Comparison of ENCODE assay signal across 10 cellular contexts in the genomic region with DNA sequence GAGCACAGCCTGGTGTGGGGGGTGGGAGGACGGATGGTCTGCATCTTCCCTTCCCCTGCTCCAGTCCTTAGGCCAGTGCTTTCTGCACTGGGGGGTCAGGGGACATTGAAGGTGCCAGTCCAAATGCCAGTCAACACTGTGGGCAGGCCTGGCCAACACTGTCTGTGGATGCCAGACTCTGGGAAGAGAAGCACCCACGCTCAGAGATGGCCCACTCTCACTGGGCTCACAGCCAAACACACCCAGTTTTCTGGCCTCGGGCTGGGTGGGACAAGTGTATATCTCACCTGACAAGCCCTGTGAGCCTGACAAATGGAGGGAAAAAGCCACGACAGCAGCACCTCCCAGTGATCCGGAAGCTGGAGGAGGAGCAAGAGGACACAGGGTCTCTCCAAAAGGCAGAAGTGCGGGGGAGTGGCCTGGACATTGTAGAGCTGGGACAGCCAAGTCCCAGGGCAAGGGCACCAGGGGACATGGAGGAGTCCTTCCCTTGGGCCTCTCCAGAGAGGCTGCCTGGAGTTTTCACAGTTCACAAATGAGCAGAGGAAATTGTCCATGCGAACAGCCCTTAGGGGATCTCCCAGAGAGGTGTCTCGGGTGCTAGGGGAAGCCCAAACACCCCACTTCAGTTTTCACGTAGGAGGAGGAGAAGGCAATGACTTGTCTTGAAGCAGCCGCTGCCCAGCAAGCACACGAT.
A peak's percentile ranks its signal among the peaks of the same experiment; 100 is the strongest.
DNase-seq lines count a peak whose midpoint lies in the region; ATAC-seq, FAIRE-seq and TF ChIP-seq lines count a peak whose summit lies in the region.
"Had no signal": no experiment of that assay in that cellular context is flagged by ENCODE, and none has a peak within 500 bp of the region (broad histone marks: within the 10 kb centered on the region; RNA-seq: fewer than 3 reads in every experiment).

No MANE protein-coding gene starts in this region.

- H3K4me3 Mint-ChIP-seq in endodermal cell = no peak overlapping the region

- H3K27ac ChIP-seq in endodermal cell (ENCODE audit: low read depth, low read length) = no peak overlapping the region
- H3K27ac ChIP-seq: SJSA1 had no signal

- no peak overlapping the region for H3K27ac Mint-ChIP-seq in endodermal cell

- no peaks in the 10 kb centered on the region for H3K36me3 ChIP-seq in endodermal cell (ENCODE audit: control insufficient read depth, insufficient read depth, low read length)
- H3K36me3 ChIP-seq: SJSA1 had no signal

- no peak for TF ChIP-seq CTCF in endodermal cell (conservative IDR thresholded peaks at IDR 0.05)

- DNase-seq in GM12891 (ENCODE audit: insufficient read length, low spot score) = peak; percentile 50
- peak; percentile 68 for DNase-seq in endodermal cell
- DNase-seq in SIG-M5 (lab: John Stamatoyannopoulos, UW) = no peak
- no peak for DNase-seq in SHP77 treated with DMSO at 0.1 percent for 48 hours (lab: John Stamatoyannopoulos, UW)
- no peak for DNase-seq in middle frontal gyrus (ENCODE audit: extremely low spot score, low spot score)
- DNase-seq in midbrain (lab: John Stamatoyannopoulos, UW) = no peak
- DNase-seq: activated naive CD4-positive, alpha-beta T cell had no signal

- no peaks in the 10 kb centered on the region for H3K4me1 ChIP-seq in endodermal cell (ENCODE audit: control insufficient read depth, insufficient read depth, low read length)

- no peaks in the 10 kb centered on the region for H3K27me3 Mint-ChIP-seq in endodermal cell (ENCODE audit: insufficient read depth)

- peak; percentile 84 for ATAC-seq in GM19372 (IDR thresholded peaks at IDR 0.05; ENCODE audit: low read depth, unreplicated experiment)
- peak; percentile 92 for ATAC-seq in HG03066 (IDR thresholded peaks at IDR 0.05; ENCODE audit: low read depth, unreplicated experiment)

- peak; percentile 77 for FAIRE-seq in GM12891 (lab: Jason Lieb, UNC)

- H3K4me1 Mint-ChIP-seq in endodermal cell = peaks cover 19% of the 10 kb centered on the region

- 82 to 86% methylated on average over 6 to 9 of the region's 11 CpGs for WGBS in endodermal cell (ENCODE audit: insufficient coverage in 1 of 2, insufficient read length in 1 of 2), 2 experiments

- no peaks in the 10 kb centered on the region for H3K36me3 Mint-ChIP-seq in endodermal cell (ENCODE audit: low read depth)

- no peaks in the 10 kb centered on the region for H3K27me3 ChIP-seq in endodermal cell (ENCODE audit: control insufficient read depth, insufficient read depth, low read length, poor library complexity, severe bottlenecking)
- H3K27me3 ChIP-seq: SJSA1 had no signal

- H3K9me3 Mint-ChIP-seq in endodermal cell = no peaks in the 10 kb centered on the region

- H3K9me3 ChIP-seq in endodermal cell (ENCODE audit: control insufficient read depth, low read length) = no peaks in the 10 kb centered on the region
- H3K9me3 ChIP-seq: SJSA1 had no signal

- H3K4me3 ChIP-seq in endodermal cell (ENCODE audit: low read length) = no peak overlapping the region
- H3K4me3 ChIP-seq: SJSA1 had no signal

- no peak overlapping the region for H3K9ac ChIP-seq in endodermal cell (ENCODE audit: extremely low read depth, low read length, poor library complexity, severe bottlenecking)

- TF ChIP-seq POLR2A in GM12891 (IDR thresholded peaks at IDR 0.05; ENCODE audit: low read depth, low read length) = peak; percentile 68

TF ChIP-seq in GM12891, 5 proteins besides CTCF, POLR2A, EP300 and RAD21:
- TF ChIP-seq TAF1 (IDR thresholded peaks at IDR 0.05; ENCODE audit: low read depth, low read length) (0 out of 2 replicates have a peak, but pooled peaks have one; percentile 54), SPI1 (IDR thresholded peaks at IDR 0.05; ENCODE audit: low read depth, low read length) (peak; percentile 21; the same call in 1 of the 2 replicates), POLR2AphosphoS5 (IDR thresholded peaks at IDR 0.05; ENCODE audit: low read depth, low read length) (no peak; the same call in 1 of the 2 replicates), POU2F2 (IDR thresholded peaks at IDR 0.05; ENCODE audit: low read depth, low read length) (peak; percentile 63; the same call in 1 of the 2 replicates), PAX5 (IDR thresholded peaks at IDR 0.05; ENCODE audit: insufficient read depth, low read length, severe bottlenecking) (no peak)

Comparison
In these comparisons a context has a peak if more than half of its experiments do, and no peak if none do; other contexts are left out.
1. DNase-seq: peak in GM12891 (single experiment) and endodermal cell (single experiment); none in SIG-M5 (single experiment), SHP77 treated with DMSO at 0.1 percent for 48 hours (single experiment), middle frontal gyrus (single experiment) and midbrain (single experiment).